15 cellular contexts compared by ENCODE assay signal in the genomic region with DNA sequence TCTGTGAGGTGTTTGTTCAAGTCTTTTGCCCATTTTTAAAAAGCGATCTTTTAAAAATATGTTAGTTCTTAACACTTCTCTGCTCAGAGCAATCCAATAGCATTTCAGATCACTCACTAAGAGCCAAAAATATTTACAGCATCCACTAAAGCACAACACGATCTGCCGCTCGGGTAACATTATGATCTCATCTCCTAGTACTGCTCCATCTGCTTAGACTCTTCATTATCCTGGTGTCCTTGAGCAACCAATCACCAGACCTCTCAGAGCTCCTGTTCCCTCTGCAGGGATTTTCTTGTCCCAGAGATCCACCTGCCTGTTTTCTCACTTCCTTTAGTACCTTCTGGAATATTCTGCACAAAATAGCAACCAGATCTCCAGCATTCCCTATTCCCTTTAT.
A peak's percentile ranks its signal among the peaks of the same experiment; 100 is the strongest.
DNase-seq lines count a peak whose midpoint lies in the region; ATAC-seq and TF ChIP-seq lines count a peak whose summit lies in the region.
"Had no signal": no experiment of that assay in that cellular context is flagged by ENCODE, and none has a peak within 500 bp of the region (broad histone marks: within the 10 kb centered on the region; RNA-seq: fewer than 3 reads in every experiment).

No MANE protein-coding gene starts in this region.

- H3K4me2 ChIP-seq in OCI-LY7 (ENCODE audit: low read length) = no peak overlapping the region

- intact Hi-C loops in heart right ventricle (cut with DNase I) = no loop called here
- intact Hi-C loops in left ventricle myocardium inferior (cut with micrococcal nuclease) = no loop called here
- intact Hi-C loops in OCI-LY7 (cut with micrococcal nuclease; ENCODE audit: unreplicated experiment) = no loop called here

- no peak for TF ChIP-seq CTCF in heart right ventricle (IDR thresholded peaks at IDR 0.05)
- TF ChIP-seq CTCF in left ventricle myocardium inferior (IDR thresholded peaks at IDR 0.05; ENCODE audit: borderline replicate concordance) = no peak
- TF ChIP-seq CTCF in glutamatergic neuron (IDR thresholded peaks at IDR 0.05; ENCODE audit: partially characterized antibody, unreplicated experiment) = no peak
- TF ChIP-seq CTCF in OCI-LY7 (conservative IDR thresholded peaks at IDR 0.05; ENCODE audit: low read length) = no peak

- no peak overlapping the region for H3K4me3 Mint-ChIP-seq in glutamatergic neuron (ENCODE audit: unreplicated experiment)
- H3K4me3 Mint-ChIP-seq: CD14-positive monocyte; CD8-positive, alpha-beta T cell; HFFc6 had no signal

- H3K36me3 ChIP-seq in heart right ventricle = no peaks in the 10 kb centered on the region
- no peaks in the 10 kb centered on the region for H3K36me3 ChIP-seq in left ventricle myocardium inferior
- H3K36me3 ChIP-seq in OCI-LY7 (ENCODE audit: insufficient read depth, low read length) = no peaks in the 10 kb centered on the region

- H3K27me3 ChIP-seq in heart right ventricle = no peaks in the 10 kb centered on the region
- no peaks in the 10 kb centered on the region for H3K27me3 ChIP-seq in left ventricle myocardium inferior (ENCODE audit: low read depth)

- peaks cover 2% of the 10 kb centered on the region for H3K9me3 Mint-ChIP-seq in glutamatergic neuron (ENCODE audit: unreplicated experiment)

- peaks cover 6% of the 10 kb centered on the region for H3K4me1 Mint-ChIP-seq in glutamatergic neuron (ENCODE audit: low read depth, unreplicated experiment)
- H3K4me1 Mint-ChIP-seq: CD14-positive monocyte had no signal

- H3K4me3 ChIP-seq in heart right ventricle (no peak overlapping the region), left ventricle myocardium inferior (no peak overlapping the region), OCI-LY7 (ENCODE audit: low read depth, low read length, poor library complexity, severe bottlenecking) (no peak overlapping the region)

- H3K27ac ChIP-seq in heart right ventricle (no peak overlapping the region), left ventricle myocardium inferior (replicated peaks) (no peak overlapping the region), OCI-LY7 (ENCODE audit: low read depth, low read length, poor library complexity, severe bottlenecking) (no peak overlapping the region)
- H3K27ac ChIP-seq: 22Rv1 had no signal

- no TSS peak for BruUV-seq in OCI-LY7 (replicated peaks; lab: Mats Ljungman, UMichigan)

- peaks cover 0 to 14% (median 0%) of the 10 kb centered on the region in 11 donors for H3K9me3 ChIP-seq in heart right ventricle
- peaks cover 13% of the 10 kb centered on the region for H3K9me3 ChIP-seq in left ventricle myocardium inferior (replicated peaks)
- no peaks in the 10 kb centered on the region for H3K9me3 ChIP-seq in OCI-LY7 (ENCODE audit: low read length)

- H2AFZ ChIP-seq in OCI-LY7 (ENCODE audit: low read length) = no peak overlapping the region

- H3K4me1 ChIP-seq in heart right ventricle (no peaks in the 10 kb centered on the region), left ventricle myocardium inferior (no peaks in the 10 kb centered on the region), OCI-LY7 (ENCODE audit: insufficient read depth, low read length, poor library complexity, severe bottlenecking) (no peaks in the 10 kb centered on the region)

- H3K36me3 Mint-ChIP-seq in glutamatergic neuron (ENCODE audit: unreplicated experiment) = no peaks in the 10 kb centered on the region
- H3K36me3 Mint-ChIP-seq: CD14-positive monocyte; CD8-positive, alpha-beta T cell had no signal

- POLR2A ChIA-PET in OCI-LY7 (lab: Charles Lee) = interaction anchor here (0.6 to 0.7 kb wide), 3 partner anchors 24 to 1093 kb away, joined by 3 to 5 read pairs (median 4); no protein-coding TSS in a partner anchor

- CTCF ChIA-PET in OCI-LY7 (lab: Charles Lee; ENCODE audit: unreplicated experiment) = no interaction called here

- DNase-seq in DMS 273 (lab: John Stamatoyannopoulos, UW; ENCODE audit: unreplicated experiment) (peak; percentile 9), DMS 273 treated with DMSO at 0.1 percent for 48 hours (lab: John Stamatoyannopoulos, UW) (no peak), heart right ventricle (no peak), left ventricle myocardium inferior (no peak), glutamatergic neuron (no peak), cerebellum (ENCODE audit: low spot score) (no peak), OCI-LY7 (ENCODE audit: low spot score) (no peak)
- DNase-seq: CD8-positive, alpha-beta T cell; COR-L47; DMS53; GF-D8; HCEC 1CT; HFFc6 had no signal

- peak in 5 of 8 donors; percentile 34 to 91 (median 72) for ATAC-seq in heart right ventricle
- ATAC-seq: CD8-positive, alpha-beta T cell had no signal

- no peaks in the 10 kb centered on the region for H4K20me1 ChIP-seq in OCI-LY7 (ENCODE audit: insufficient read depth, low read length)

- H3K27ac Mint-ChIP-seq in glutamatergic neuron (ENCODE audit: unreplicated experiment) = peak overlapping the region; percentile 17
- H3K27ac Mint-ChIP-seq: CD14-positive monocyte; CD8-positive, alpha-beta T cell; HFFc6 had no signal

- no peaks in the 10 kb centered on the region for H3K27me3 Mint-ChIP-seq in glutamatergic neuron (ENCODE audit: unreplicated experiment)

- 48 to 61% methylated on average over 4 of the region's 4 CpGs for WGBS in heart right ventricle, 2 donors

- H3K79me2 ChIP-seq in OCI-LY7 (ENCODE audit: insufficient read depth, low read depth, low read length) = no peaks in the 10 kb centered on the region

- H3K9me2 ChIP-seq in OCI-LY7 (ENCODE audit: insufficient read depth, low read length) = no peaks in the 10 kb centered on the region
